ENCODE assay signal across 8 cellular contexts in the genomic region with DNA sequence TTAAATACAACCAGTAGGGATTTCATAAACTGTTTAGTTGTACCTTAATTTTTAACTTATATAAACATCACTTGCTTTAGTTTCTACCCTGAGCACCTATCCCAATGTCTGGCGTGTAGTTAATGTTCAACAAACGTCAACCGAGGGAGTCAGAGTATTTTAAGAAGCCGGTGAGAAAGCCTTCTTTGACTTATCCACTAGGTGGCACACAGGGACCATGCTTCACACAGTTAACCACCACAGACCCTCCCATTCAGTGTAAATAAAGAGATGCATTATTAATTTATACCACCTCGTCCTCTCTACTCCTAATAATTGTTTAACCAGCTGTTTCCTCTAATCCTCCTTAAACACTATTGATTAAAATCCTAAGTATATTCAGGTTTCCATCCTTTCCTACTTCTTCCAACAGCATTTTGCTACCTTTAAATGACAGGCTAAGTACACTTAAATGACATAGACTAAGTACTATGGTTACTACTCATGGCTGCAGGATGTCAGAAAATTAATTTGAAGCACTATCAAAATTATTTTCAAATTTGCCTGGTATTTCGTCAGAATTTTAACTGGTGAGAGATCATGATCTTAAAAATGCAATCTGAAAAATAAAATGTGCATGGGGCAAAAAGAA. TPM values are rescaled to one million over a fixed set of nuclear protein-coding genes. Genes with fewer than 3 reads are reported as not detected.
DNase-seq lines count a peak whose midpoint lies in the region; ATAC-seq and TF ChIP-seq lines count a peak whose summit lies in the region.

No MANE protein-coding gene starts in this region.

- no peak overlapping the region for H3K4me3 Mint-ChIP-seq in neural progenitor cell

- H3K36me3 ChIP-seq in fibroblast of lung (ENCODE audit: control insufficient read depth, insufficient read depth, low read length) (no peaks in the 10 kb centered on the region), neural progenitor cell (no peaks in the 10 kb centered on the region)

- no peaks in the 10 kb centered on the region for H3K9me3 Mint-ChIP-seq in neural progenitor cell

- peaks cover 4% of the 10 kb centered on the region for H3K27me3 Mint-ChIP-seq in neural progenitor cell (ENCODE audit: insufficient read depth, low read depth)

- H3F3A ChIP-seq in neural progenitor cell (ENCODE audit: low read depth) = peaks cover 19% of the 10 kb centered on the region

- no peak overlapping the region for H3K27ac Mint-ChIP-seq in neural progenitor cell

- H4K20me1 ChIP-seq in fibroblast of lung (ENCODE audit: control insufficient read depth, extremely low read depth, insufficient read depth, low read length) (no peaks in the 10 kb centered on the region), neural progenitor cell (ENCODE audit: low read depth) (no peaks in the 10 kb centered on the region)

- peak; percentile 78 for ATAC-seq in GM19025 (IDR thresholded peaks at IDR 0.05; ENCODE audit: low read depth, unreplicated experiment)
- peak; percentile 77 for ATAC-seq in HG03064 (IDR thresholded peaks at IDR 0.05; ENCODE audit: low read depth, unreplicated experiment)

- H2AFZ ChIP-seq in fibroblast of lung (ENCODE audit: low read length) (no peak overlapping the region), neural progenitor cell (replicated peaks) (no peak overlapping the region)

- H3K27me3 ChIP-seq in fibroblast of lung (ENCODE audit: control insufficient read depth, insufficient read depth, low read length) = no peaks in the 10 kb centered on the region
- H3K27me3 ChIP-seq in neural progenitor cell = no peaks in the 10 kb centered on the region

- H3K9ac ChIP-seq in fibroblast of lung (ENCODE audit: insufficient read depth, low read length) (no peak overlapping the region), neural progenitor cell (no peak overlapping the region)

- peaks cover 16% of the 10 kb centered on the region for H3K4me1 Mint-ChIP-seq in neural progenitor cell

- TF ChIP-seq CTCF in fibroblast of lung (conservative IDR thresholded peaks at IDR 0.05 in 1 of 2, IDR thresholded peaks at IDR 0.05 in 1 of 2; ENCODE audit: low read depth in 1 of 2, low read length in 2 of 2) (peak; percentile 90 to 94), neural progenitor cell (IDR thresholded peaks at IDR 0.05) (peak; percentile 91)

- H3K4me3 ChIP-seq in fibroblast of lung (replicated peaks in 1 of 4; ENCODE audit: control extremely low read depth in 1 of 4, insufficient read depth in 1 of 4, low read depth in 3 of 4, low read length in 4 of 4) = no peak overlapping the region
- no peak overlapping the region for H3K4me3 ChIP-seq in neural progenitor cell

- H3K79me2 ChIP-seq in fibroblast of lung (ENCODE audit: control insufficient read depth, insufficient read depth, low read length) (no peaks in the 10 kb centered on the region), neural progenitor cell (ENCODE audit: low read depth) (no peaks in the 10 kb centered on the region)

- no peak overlapping the region for H3K27ac ChIP-seq in fibroblast of lung (ENCODE audit: insufficient read depth, low read length)
- H3K27ac ChIP-seq in neural progenitor cell = no peak overlapping the region

- DNase-seq in COR-L47 (lab: John Stamatoyannopoulos, UW) (peak; percentile 69), NCI-H1694 (lab: John Stamatoyannopoulos, UW) (peak; percentile 67), SW 1271 (lab: John Stamatoyannopoulos, UW) (peak; percentile 23 to 80), fibroblast of lung (ENCODE audit: low read depth in 2 of 2) (peak; percentile 69 to 81), neural progenitor cell (ENCODE audit: low spot score) (peak; percentile 82)
- no peak for DNase-seq in stimulated activated CD4-positive, alpha-beta T cell treated with anti-CD3 and anti-CD28 coated beads, Interleukin-1b, Interleukin-23, amount 100 ng/mL, for 48 hours

- H3K9me3 ChIP-seq in fibroblast of lung (ENCODE audit: control insufficient read depth, insufficient read depth, low read depth, low read length) (no peaks in the 10 kb centered on the region), neural progenitor cell (ENCODE audit: low read depth) (no peaks in the 10 kb centered on the region)

- peaks cover 2% of the 10 kb centered on the region for H3K4me1 ChIP-seq in fibroblast of lung (ENCODE audit: control insufficient read depth, extremely low read depth, insufficient read depth, low read length)
- peaks cover 13% of the 10 kb centered on the region for H3K4me1 ChIP-seq in neural progenitor cell

- no peaks in the 10 kb centered on the region for H3K36me3 Mint-ChIP-seq in neural progenitor cell

- H3K4me2 ChIP-seq in fibroblast of lung (ENCODE audit: extremely low read depth, insufficient read depth, low read length) = no peak overlapping the region
- no peak overlapping the region for H3K4me2 ChIP-seq in neural progenitor cell

RNA-seq across cellular contexts. Expression of a gene that starts 2.3 kb away (rescaled TPM):
- 0.17 TPM in 1 of 2 replicates, not detected in the other for total RNA-seq in fibroblast of lung
- 0.44 and 7.7 TPM in 2 replicates for polyA plus RNA-seq in fibroblast of lung
- polyA plus RNA-seq in fibroblast of lung (2012) = 0.24 and 2.4 TPM in 2 replicates
- 4.6 TPM in 1 of 2 replicates, not detected in the other for polyA minus RNA-seq in fibroblast of lung (ENCODE audit: low replicate concordance)
- 2.3 and 5.7 TPM in 2 replicates for total RNA-seq in neural progenitor cell (ENCODE audit: low replicate concordance)
